Comparison of ENCODE assay signal across 1 cellular context in the genomic region with DNA sequence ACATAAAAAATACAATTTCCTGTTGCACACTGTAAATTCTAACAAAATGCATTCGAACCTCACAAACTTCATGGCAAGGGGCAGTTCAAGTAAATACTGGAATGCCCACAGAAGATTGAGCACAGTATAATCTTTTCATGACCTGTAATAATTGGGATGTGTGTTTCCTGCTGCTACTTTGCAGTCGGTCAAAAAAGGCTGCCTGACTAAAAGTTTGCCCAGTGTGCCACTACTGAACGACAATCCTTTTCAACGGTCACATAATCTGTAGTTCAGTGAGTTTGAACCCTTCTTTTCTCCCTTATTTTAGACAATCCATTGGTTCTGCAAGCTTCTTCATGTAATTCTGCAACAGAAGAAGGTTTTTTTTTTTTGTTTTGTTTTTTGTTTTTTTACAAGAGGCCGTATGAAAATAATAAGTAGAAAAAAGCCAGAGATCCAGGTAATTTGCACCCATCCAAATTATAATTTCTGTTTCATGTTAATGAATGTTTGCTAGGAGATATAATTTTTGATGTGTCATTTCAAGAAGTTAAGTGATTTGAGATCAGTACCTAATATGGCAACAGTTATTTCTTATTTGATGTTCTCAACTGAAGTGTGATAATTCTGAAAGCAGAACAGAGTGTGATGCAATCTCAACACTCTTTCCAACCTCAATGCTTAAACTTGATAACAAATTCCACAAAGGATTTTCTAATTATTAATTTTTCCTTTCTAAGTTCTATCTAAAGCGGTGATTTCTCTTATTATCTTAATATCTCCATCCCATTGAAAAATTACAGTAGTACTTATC.
TF ChIP-seq lines count a peak whose summit lies in the region.

No MANE protein-coding gene starts in this region.

TF ChIP-seq in HepG2, 621 proteins besides CTCF, POLR2A, EP300 and RAD21 (continued from another document):
- TF ChIP-seq, protein P1, sequence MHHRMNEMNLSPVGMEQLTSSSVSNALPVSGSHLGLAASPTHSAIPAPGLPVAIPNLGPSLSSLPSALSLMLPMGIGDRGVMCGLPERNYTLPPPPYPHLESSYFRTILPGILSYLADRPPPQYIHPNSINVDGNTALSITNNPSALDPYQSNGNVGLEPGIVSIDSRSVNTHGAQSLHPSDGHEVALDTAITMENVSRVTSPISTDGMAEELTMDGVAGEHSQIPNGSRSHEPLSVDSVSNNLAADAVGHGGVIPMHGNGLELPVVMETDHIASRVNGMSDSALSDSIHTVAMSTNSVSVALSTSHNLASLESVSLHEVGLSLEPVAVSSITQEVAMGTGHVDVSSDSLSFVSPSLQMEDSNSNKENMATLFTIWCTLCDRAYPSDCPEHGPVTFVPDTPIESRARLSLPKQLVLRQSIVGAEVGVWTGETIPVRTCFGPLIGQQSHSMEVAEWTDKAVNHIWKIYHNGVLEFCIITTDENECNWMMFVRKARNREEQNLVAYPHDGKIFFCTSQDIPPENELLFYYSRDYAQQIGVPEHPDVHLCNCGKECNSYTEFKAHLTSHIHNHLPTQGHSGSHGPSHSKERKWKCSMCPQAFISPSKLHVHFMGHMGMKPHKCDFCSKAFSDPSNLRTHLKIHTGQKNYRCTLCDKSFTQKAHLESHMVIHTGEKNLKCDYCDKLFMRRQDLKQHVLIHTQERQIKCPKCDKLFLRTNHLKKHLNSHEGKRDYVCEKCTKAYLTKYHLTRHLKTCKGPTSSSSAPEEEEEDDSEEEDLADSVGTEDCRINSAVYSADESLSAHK (CRISPR knock-in tag; IDR thresholded peaks at IDR 0.05; ENCODE audit: borderline replicate concordance) = no peak
